Comparison of ENCODE assay signal across 12 cellular contexts in genomic region chr9:88722753-88723152, GRCh38.
A peak's percentile ranks its signal among the peaks of the same experiment; 100 is the strongest.
DNase-seq lines count a peak whose midpoint lies in the region; ATAC-seq and TF ChIP-seq lines count a peak whose summit lies in the region.
"Had no signal": no experiment of that assay in that cellular context is flagged by ENCODE, and none has a peak within 500 bp of the region (broad histone marks: within the 10 kb centered on the region; RNA-seq: fewer than 3 reads in every experiment).

No MANE protein-coding gene starts in this region.

- CTCF ChIA-PET in WTC11 (lab: Charles Lee): no interaction called here
- CTCF ChIA-PET in activated CD4-positive, alpha-beta memory T cell treated with anti-CD3 and anti-CD28 coated beads, Interleukin-2, amount 10 ng/mL, durations not matched to agents 7 days and 5 days (lab: Charles Lee): no interaction called here

- H3K4me2 ChIP-seq in hepatocyte: no peak overlapping the region

- no peaks in the 10 kb centered on the region for H3K4me1 ChIP-seq in hepatocyte (ENCODE audit: insufficient read depth)

- ATAC-seq in WTC11 (peak; percentile 72), GM21576 (IDR thresholded peaks at IDR 0.05; ENCODE audit: unreplicated experiment) (no peak)
- ATAC-seq: left colon had no signal

- no peak overlapping the region for H2AFZ ChIP-seq in hepatocyte

- H3K27me3 Mint-ChIP-seq in WTC11 (ENCODE audit: low read depth): no peaks in the 10 kb centered on the region
- H3K27me3 Mint-ChIP-seq in activated CD4-positive, alpha-beta memory T cell treated with anti-CD3 and anti-CD28 coated beads, Interleukin-2, amount 10 ng/mL, durations not matched to agents 7 days and 5 days: peaks cover 3% of the 10 kb centered on the region

- peaks cover 26% of the 10 kb centered on the region for H3K4me1 Mint-ChIP-seq in WTC11
- no peaks in the 10 kb centered on the region for H3K4me1 Mint-ChIP-seq in activated CD4-positive, alpha-beta memory T cell treated with anti-CD3 and anti-CD28 coated beads, Interleukin-2, amount 10 ng/mL, durations not matched to agents 7 days and 5 days

- peak; percentile 49 for TF ChIP-seq CTCF in AG10803 (conservative IDR thresholded peaks at IDR 0.05; ENCODE audit: low read length)
- no peak for TF ChIP-seq CTCF in WTC11 (IDR thresholded peaks at IDR 0.05)
- TF ChIP-seq CTCF in hepatocyte (IDR thresholded peaks at IDR 0.05; ENCODE audit: poor library complexity): peak; percentile 17

- no peaks in the 10 kb centered on the region for H3K9me2 ChIP-seq in hepatocyte (replicated peaks; ENCODE audit: insufficient read depth)

- H3K36me3 ChIP-seq in hepatocyte (replicated peaks; ENCODE audit: insufficient read depth, low read depth): no peaks in the 10 kb centered on the region

- no peaks in the 10 kb centered on the region for H3K9me3 ChIP-seq in hepatocyte (ENCODE audit: low read depth)

- no peak overlapping the region for H3K27ac Mint-ChIP-seq in WTC11
- H3K27ac Mint-ChIP-seq in activated CD4-positive, alpha-beta memory T cell treated with anti-CD3 and anti-CD28 coated beads, Interleukin-2, amount 10 ng/mL, durations not matched to agents 7 days and 5 days: no peak overlapping the region
- H3K27ac Mint-ChIP-seq: stimulated activated naive CD8-positive, alpha-beta T cell treated with anti-CD3 and anti-CD28 coated beads, Interleukin-15, Interleukin-2, amounts not matched to agents 100 ng/mL and 50 ng/mL, for 24 hours had no signal

- H3K9me3 Mint-ChIP-seq in WTC11: peaks cover 5% of the 10 kb centered on the region
- H3K9me3 Mint-ChIP-seq in activated CD4-positive, alpha-beta memory T cell treated with anti-CD3 and anti-CD28 coated beads, Interleukin-2, amount 10 ng/mL, durations not matched to agents 7 days and 5 days: no peaks in the 10 kb centered on the region
- H3K9me3 Mint-ChIP-seq: stimulated activated naive CD8-positive, alpha-beta T cell treated with anti-CD3 and anti-CD28 coated beads, Interleukin-15, Interleukin-2, amounts not matched to agents 100 ng/mL and 50 ng/mL, for 24 hours had no signal

- no peaks in the 10 kb centered on the region for H3K27me3 ChIP-seq in hepatocyte

- POLR2A ChIA-PET in WTC11 (lab: Charles Lee): no interaction called here
- POLR2A ChIA-PET in activated CD4-positive, alpha-beta memory T cell treated with anti-CD3 and anti-CD28 coated beads, Interleukin-2, amount 10 ng/mL, durations not matched to agents 7 days and 5 days (lab: Charles Lee): no interaction called here

- H3K4me3 Mint-ChIP-seq in WTC11: no peak overlapping the region
- no peak overlapping the region for H3K4me3 Mint-ChIP-seq in activated CD4-positive, alpha-beta memory T cell treated with anti-CD3 and anti-CD28 coated beads, Interleukin-2, amount 10 ng/mL, durations not matched to agents 7 days and 5 days
- H3K4me3 Mint-ChIP-seq: stimulated activated naive CD8-positive, alpha-beta T cell treated with anti-CD3 and anti-CD28 coated beads, Interleukin-15, Interleukin-2, amounts not matched to agents 100 ng/mL and 50 ng/mL, for 24 hours had no signal

- no peaks in the 10 kb centered on the region for H4K20me1 ChIP-seq in hepatocyte (ENCODE audit: insufficient read depth, poor library complexity, severe bottlenecking)

- H3K36me3 Mint-ChIP-seq in WTC11: no peaks in the 10 kb centered on the region
- H3K36me3 Mint-ChIP-seq in activated CD4-positive, alpha-beta memory T cell treated with anti-CD3 and anti-CD28 coated beads, Interleukin-2, amount 10 ng/mL, durations not matched to agents 7 days and 5 days (ENCODE audit: low read depth): no peaks in the 10 kb centered on the region

- H3K4me3 ChIP-seq in AG10803 (ENCODE audit: low read length) (no peak overlapping the region), hepatocyte (no peak overlapping the region)
- no peak overlapping the region for H3K4me3 ChIP-seq in Jurkat, Clone E6-1 (ENCODE audit: low read length)

- no peaks in the 10 kb centered on the region for H3K79me2 ChIP-seq in hepatocyte

- DNase-seq in AG10803 (ENCODE audit: low read depth): no peak
- DNase-seq in Jurkat, Clone E6-1 (ENCODE audit: low read depth, low spot score): peak; percentile 63
- no peak for DNase-seq in WTC11 (ENCODE audit: low spot score)
- DNase-seq in hepatocyte (ENCODE audit: low spot score): no peak
- DNase-seq in NCI-H1092 treated with DMSO at 0.1 percent for 48 hours (lab: John Stamatoyannopoulos, UW): no peak
- DNase-seq in activated CD4-positive, alpha-beta T cell treated with anti-CD3 and anti-CD28 coated beads, Interleukin-2, amount 50 U/mL, for 1 hour: no peak
- DNase-seq in activated CD4-positive, alpha-beta memory T cell treated with anti-CD3 and anti-CD28 coated beads, Interleukin-2, amount 10 ng/mL, durations not matched to agents 7 days and 5 days: no peak
- DNase-seq: DMS153, left colon, NCI-H69 had no signal

- 96% methylated on average over 2 of the region's 2 CpGs for WGBS in hepatocyte (ENCODE audit: low lambda C conversion rate, missing lambda C conversion rate)

- H3K27ac ChIP-seq in hepatocyte: no peak overlapping the region

TF ChIP-seq in WTC11, 78 proteins besides CTCF, POLR2A, EP300 and RAD21:
- no peak for TF ChIP-seq HMGA2 (CRISPR knock-in tag; IDR thresholded peaks at IDR 0.05)
- TF ChIP-seq GRHL2 (CRISPR knock-in tag; IDR thresholded peaks at IDR 0.05; ENCODE audit: insufficient replicate concordance, severe bottlenecking): no peak
- no peak for TF ChIP-seq NR2C2 (CRISPR knock-in tag; IDR thresholded peaks at IDR 0.05)
- no peak for TF ChIP-seq PRDM15 (CRISPR knock-in tag; IDR thresholded peaks at IDR 0.05)
- no peak for TF ChIP-seq ATF2 (CRISPR knock-in tag; IDR thresholded peaks at IDR 0.05; ENCODE audit: borderline replicate concordance, low read depth)
- TF ChIP-seq IRF2 (CRISPR knock-in tag; IDR thresholded peaks at IDR 0.05; ENCODE audit: borderline replicate concordance, low read depth): no peak
- no peak for TF ChIP-seq IRF1 (CRISPR knock-in tag; IDR thresholded peaks at IDR 0.05)
- TF ChIP-seq CREB1 (CRISPR knock-in tag; IDR thresholded peaks at IDR 0.05): no peak
- TF ChIP-seq SMAD3 (CRISPR knock-in tag; IDR thresholded peaks at IDR 0.05; ENCODE audit: borderline replicate concordance): no peak
- TF ChIP-seq USF2 (CRISPR knock-in tag; IDR thresholded peaks at IDR 0.05): no peak
